8 cellular contexts compared by ENCODE assay signal in genomic region chr7:141551773-141552162, GRCh38. TPM values are rescaled to one million over a fixed set of nuclear protein-coding genes. Genes with fewer than 3 reads are reported as not detected.
DNase-seq lines count a peak whose midpoint lies in the region; ATAC-seq and TF ChIP-seq lines count a peak whose summit lies in the region.

No MANE protein-coding gene starts in this region.

- peak overlapping the region; percentile 87 to 92 (median 91) for H3K4me3 Mint-ChIP-seq in brain

- no peaks in the 10 kb centered on the region for H3K27me3 ChIP-seq in mucosa of rectum (ENCODE audit: control insufficient read depth in 2 of 2, insufficient read depth in 2 of 2, low read length in 2 of 2)

- H3K36me3 ChIP-seq in mucosa of rectum (ENCODE audit: control insufficient read depth in 2 of 2, insufficient read depth in 2 of 2, low read length in 2 of 2) = peaks cover 0 to 6% of the 10 kb centered on the region in 2 donors

- H3K4me1 Mint-ChIP-seq in brain = peaks cover 37% of the 10 kb centered on the region

- peak overlapping the region; percentile 73 to 84 for H3K9ac ChIP-seq in mucosa of rectum (ENCODE audit: low read depth in 1 of 2, low read length in 2 of 2)

- H3K27me3 Mint-ChIP-seq in brain = peaks cover 4% of the 10 kb centered on the region

- H3K4me3 ChIP-seq in mucosa of rectum (ENCODE audit: low read length in 2 of 2) = peak overlapping the region; percentile 64 to 90

- DNase-seq in activated effector memory CD4-positive, alpha-beta T cell treated with anti-CD3 and anti-CD28 coated beads, Interleukin-2, amount 50 U/mL, for 16 hours = no peak
- DNase-seq in mucosa of gallbladder (ENCODE audit: low spot score) = no peak

- H3K9me3 ChIP-seq in mucosa of rectum (ENCODE audit: control insufficient read depth in 2 of 2, low read length in 2 of 2) = no peaks in the 10 kb centered on the region

- H3K27ac Mint-ChIP-seq in brain = peak overlapping the region; percentile 68 to 94 (median 89)

- peak; percentile 4 for ATAC-seq in GM18868 (IDR thresholded peaks at IDR 0.05; ENCODE audit: unreplicated experiment)
- ATAC-seq in HG03520 (IDR thresholded peaks at IDR 0.05; ENCODE audit: unreplicated experiment) = peak; percentile 15
- ATAC-seq in esophagus mucosa = no peak
- no peak for ATAC-seq in HG02623 (IDR thresholded peaks at IDR 0.05; ENCODE audit: unreplicated experiment)

- H3K36me3 Mint-ChIP-seq in brain = peaks cover 21% of the 10 kb centered on the region

- H3K27ac ChIP-seq in mucosa of rectum (ENCODE audit: low read depth in 2 of 2, low read length in 2 of 2) = peak overlapping the region in 1 of 2 donors; percentile 26

- peaks cover 0 to 10% of the 10 kb centered on the region in 2 donors for H3K4me1 ChIP-seq in mucosa of rectum (ENCODE audit: control insufficient read depth in 2 of 2, insufficient read depth in 2 of 2, low read length in 2 of 2)

- TF ChIP-seq CTCF in brain (conservative IDR thresholded peaks at IDR 0.05) = no peak

- no peaks in the 10 kb centered on the region for H3K9me3 Mint-ChIP-seq in brain

RNA-seq across cellular contexts. Expression of gene AGK, which starts 0.6 kb away (rescaled TPM):
- polyA plus RNA-seq in brain (ENCODE audit: insufficient read depth, low read depth, low replicate concordance) = 30.8 TPM
- 18.6 TPM for total RNA-seq in esophagus mucosa
- 20.7 TPM for total RNA-seq in mucosa of gallbladder

Comparison
In these comparisons a context has a peak if more than half of its experiments do, and no peak if none do; other contexts are left out.
1. ATAC-seq: peak in GM18868 (single experiment) and HG03520 (single experiment); none in esophagus mucosa (single experiment) and HG02623 (single experiment).